Comparison of ENCODE assay signal across 8 cellular contexts in genomic region chr9:98989036-98990000, GRCh38. TPM values are rescaled to one million over a fixed set of nuclear protein-coding genes. Genes with fewer than 3 reads are reported as not detected.
DNase-seq lines count a peak whose midpoint lies in the region; ATAC-seq and TF ChIP-seq lines count a peak whose summit lies in the region.

No MANE protein-coding gene starts in this region.

- DNase-seq in HFFc6 (peak; percentile 98), UCSD-AML1 (lab: John Stamatoyannopoulos, UW; ENCODE audit: unreplicated experiment) (peak; percentile 45), right atrium auricular region (ENCODE audit: low spot score) (peak; percentile 96), thyroid gland (peak; percentile 31 to 35), OCI-M2 (lab: John Stamatoyannopoulos, UW; ENCODE audit: unreplicated experiment) (no peak)
- DNase-seq in activated naive CD8-positive, alpha-beta T cell treated with anti-CD3 and anti-CD28 coated beads, Interleukin-2, amount 50 U/mL, for 24 hours: no peak

- no peaks in the 10 kb centered on the region for H3K36me3 Mint-ChIP-seq in HFFc6 (ENCODE audit: low read depth)
- H3K36me3 Mint-ChIP-seq in activated naive CD8-positive, alpha-beta T cell treated with anti-CD3 and anti-CD28 coated beads, Interleukin-2, amount 50 U/mL, for 24 hours (ENCODE audit: low read depth): no peaks in the 10 kb centered on the region

- no peak for TF ChIP-seq POLR2A in thyroid gland (IDR thresholded peaks at IDR 0.05)

- H3K36me3 ChIP-seq in right atrium auricular region: no peaks in the 10 kb centered on the region
- no peaks in the 10 kb centered on the region for H3K36me3 ChIP-seq in thyroid gland

- no peak for ATAC-seq in activated naive CD8-positive, alpha-beta T cell treated with anti-CD3 and anti-CD28 coated beads, Interleukin-2, amount 50 U/mL, for 24 hours
- ATAC-seq in HG03108 (IDR thresholded peaks at IDR 0.05; ENCODE audit: unreplicated experiment) (no peak), HG02623 (IDR thresholded peaks at IDR 0.05; ENCODE audit: unreplicated experiment) (no peak)

- H3K4me1 ChIP-seq in right atrium auricular region (peaks cover 0 to 56% of the 10 kb centered on the region in 2 donors), thyroid gland (peaks cover 7 to 29% of the 10 kb centered on the region in 2 donors)

- H3K9me3 ChIP-seq in right atrium auricular region: no peaks in the 10 kb centered on the region
- H3K9me3 ChIP-seq in thyroid gland: no peaks in the 10 kb centered on the region

- peaks cover 10% of the 10 kb centered on the region for H3K27me3 Mint-ChIP-seq in HFFc6 (ENCODE audit: insufficient read depth)
- H3K27me3 Mint-ChIP-seq in activated naive CD8-positive, alpha-beta T cell treated with anti-CD3 and anti-CD28 coated beads, Interleukin-2, amount 50 U/mL, for 24 hours: no peaks in the 10 kb centered on the region

- TF ChIP-seq CTCF in HFFc6 (IDR thresholded peaks at IDR 0.05) (peak; percentile 61), right atrium auricular region (IDR thresholded peaks at IDR 0.05) (no peak), thyroid gland (IDR thresholded peaks at IDR 0.05) (no peak)

- peaks cover 33% of the 10 kb centered on the region for H3K4me1 Mint-ChIP-seq in HFFc6 (ENCODE audit: low read depth)
- peaks cover 14% of the 10 kb centered on the region for H3K4me1 Mint-ChIP-seq in activated naive CD8-positive, alpha-beta T cell treated with anti-CD3 and anti-CD28 coated beads, Interleukin-2, amount 50 U/mL, for 24 hours

- 75 to 78% methylated on average over 10 to 13 of the region's 13 CpGs for WGBS in thyroid gland, 2 donors

- peak overlapping the region; percentile 25 for H3K4me3 Mint-ChIP-seq in HFFc6
- no peak overlapping the region for H3K4me3 Mint-ChIP-seq in activated naive CD8-positive, alpha-beta T cell treated with anti-CD3 and anti-CD28 coated beads, Interleukin-2, amount 50 U/mL, for 24 hours

- H3K4me3 ChIP-seq in right atrium auricular region (no peak overlapping the region), thyroid gland (replicated peaks in 1 of 3) (no peak overlapping the region)

- H3K27ac Mint-ChIP-seq in HFFc6: peak overlapping the region; percentile 79
- no peak overlapping the region for H3K27ac Mint-ChIP-seq in activated naive CD8-positive, alpha-beta T cell treated with anti-CD3 and anti-CD28 coated beads, Interleukin-2, amount 50 U/mL, for 24 hours

- H3K9me3 Mint-ChIP-seq in HFFc6: no peaks in the 10 kb centered on the region
- H3K9me3 Mint-ChIP-seq in activated naive CD8-positive, alpha-beta T cell treated with anti-CD3 and anti-CD28 coated beads, Interleukin-2, amount 50 U/mL, for 24 hours: no peaks in the 10 kb centered on the region

- H3K27me3 ChIP-seq in right atrium auricular region (no peaks in the 10 kb centered on the region), thyroid gland (no peaks in the 10 kb centered on the region)

- intact Hi-C loops in thyroid gland (cut with DNase I): no loop called here

- H3K27ac ChIP-seq in right atrium auricular region (peak overlapping the region; percentile 58 to 64), thyroid gland (peak overlapping the region in 1 of 3 donors; percentile 17)

RNA-seq across cellular contexts. Expression of gene COL15A1, which starts 45.6 kb away (rescaled TPM):
- under 1 TPM; 0.20 to 0.50 (median 0.32) TPM for total RNA-seq in HFFc6 (2021; fragmentation: NEBNext Ultra II Directional; extraction: Animal tissue kit (Norgen Biotek cat#: 25700))
- total RNA-seq in right atrium auricular region (10 to 100 TPM; 22.4 to 38.2 TPM), thyroid gland (10 to 100 TPM in 3 of 4 donors, 1 to 10 TPM in 1; 8.0 to 15.2 (median 12.8) TPM)

Comparison
In these comparisons a context has a peak if more than half of its experiments do, and no peak if none do; other contexts are left out.
1. DNase-seq: peak in HFFc6 (single experiment), UCSD-AML1 (single experiment), right atrium auricular region (single experiment) and thyroid gland (2 of 2); none in activated naive CD8-positive, alpha-beta T cell treated with anti-CD3 and anti-CD28 coated beads, Interleukin-2, amount 50 U/mL, for 24 hours (single experiment) and OCI-M2 (single experiment).
2. RNA of gene COL15A1, which starts 45.6 kb away (total RNA-seq): 22.4 to 38.2 TPM in right atrium auricular region and 8.0 to 15.2 TPM in thyroid gland; 0.20 to 0.50 TPM in HFFc6; every median in the first group is over 4 times any median in the second.